In the genomic region with DNA sequence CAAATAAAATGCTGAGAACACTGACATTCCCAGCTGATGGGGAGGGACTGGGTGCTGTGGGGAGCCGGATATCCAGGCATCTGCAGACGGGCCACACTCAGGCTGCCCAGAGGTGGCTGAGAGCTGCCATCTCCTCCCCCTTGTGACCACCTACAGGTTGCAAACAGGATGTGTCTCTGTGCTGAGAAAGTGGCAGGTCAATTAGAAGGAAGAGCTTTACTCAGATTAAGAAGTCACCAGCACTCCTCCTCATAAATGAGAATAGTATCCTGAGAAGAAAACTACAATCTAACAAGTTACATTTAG, we compare ENCODE assay signal across 1 cellular context.
TF ChIP-seq lines count a peak whose summit lies in the region.

No MANE protein-coding gene starts in this region.

TF ChIP-seq in GM23338, 12 proteins besides CTCF, POLR2A, EP300 and RAD21:
- TF ChIP-seq, protein P1, sequence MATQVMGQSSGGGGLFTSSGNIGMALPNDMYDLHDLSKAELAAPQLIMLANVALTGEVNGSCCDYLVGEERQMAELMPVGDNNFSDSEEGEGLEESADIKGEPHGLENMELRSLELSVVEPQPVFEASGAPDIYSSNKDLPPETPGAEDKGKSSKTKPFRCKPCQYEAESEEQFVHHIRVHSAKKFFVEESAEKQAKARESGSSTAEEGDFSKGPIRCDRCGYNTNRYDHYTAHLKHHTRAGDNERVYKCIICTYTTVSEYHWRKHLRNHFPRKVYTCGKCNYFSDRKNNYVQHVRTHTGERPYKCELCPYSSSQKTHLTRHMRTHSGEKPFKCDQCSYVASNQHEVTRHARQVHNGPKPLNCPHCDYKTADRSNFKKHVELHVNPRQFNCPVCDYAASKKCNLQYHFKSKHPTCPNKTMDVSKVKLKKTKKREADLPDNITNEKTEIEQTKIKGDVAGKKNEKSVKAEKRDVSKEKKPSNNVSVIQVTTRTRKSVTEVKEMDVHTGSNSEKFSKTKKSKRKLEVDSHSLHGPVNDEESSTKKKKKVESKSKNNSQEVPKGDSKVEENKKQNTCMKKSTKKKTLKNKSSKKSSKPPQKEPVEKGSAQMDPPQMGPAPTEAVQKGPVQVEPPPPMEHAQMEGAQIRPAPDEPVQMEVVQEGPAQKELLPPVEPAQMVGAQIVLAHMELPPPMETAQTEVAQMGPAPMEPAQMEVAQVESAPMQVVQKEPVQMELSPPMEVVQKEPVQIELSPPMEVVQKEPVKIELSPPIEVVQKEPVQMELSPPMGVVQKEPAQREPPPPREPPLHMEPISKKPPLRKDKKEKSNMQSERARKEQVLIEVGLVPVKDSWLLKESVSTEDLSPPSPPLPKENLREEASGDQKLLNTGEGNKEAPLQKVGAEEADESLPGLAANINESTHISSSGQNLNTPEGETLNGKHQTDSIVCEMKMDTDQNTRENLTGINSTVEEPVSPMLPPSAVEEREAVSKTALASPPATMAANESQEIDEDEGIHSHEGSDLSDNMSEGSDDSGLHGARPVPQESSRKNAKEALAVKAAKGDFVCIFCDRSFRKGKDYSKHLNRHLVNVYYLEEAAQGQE (IDR thresholded peaks at IDR 0.05; ENCODE audit: unreplicated experiment): no peak
- TF ChIP-seq, protein P2, sequence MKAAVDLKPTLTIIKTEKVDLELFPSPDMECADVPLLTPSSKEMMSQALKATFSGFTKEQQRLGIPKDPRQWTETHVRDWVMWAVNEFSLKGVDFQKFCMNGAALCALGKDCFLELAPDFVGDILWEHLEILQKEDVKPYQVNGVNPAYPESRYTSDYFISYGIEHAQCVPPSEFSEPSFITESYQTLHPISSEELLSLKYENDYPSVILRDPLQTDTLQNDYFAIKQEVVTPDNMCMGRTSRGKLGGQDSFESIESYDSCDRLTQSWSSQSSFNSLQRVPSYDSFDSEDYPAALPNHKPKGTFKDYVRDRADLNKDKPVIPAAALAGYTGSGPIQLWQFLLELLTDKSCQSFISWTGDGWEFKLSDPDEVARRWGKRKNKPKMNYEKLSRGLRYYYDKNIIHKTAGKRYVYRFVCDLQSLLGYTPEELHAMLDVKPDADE (IDR thresholded peaks at IDR 0.05): no peak
- TF ChIP-seq CREB1 (CRISPR knock-in tag; IDR thresholded peaks at IDR 0.05; ENCODE audit: low read depth) (no peak), ZNF331 (CRISPR knock-in tag; IDR thresholded peaks at IDR 0.05; ENCODE audit: low read depth) (no peak), NANOG (IDR thresholded peaks at IDR 0.05; ENCODE audit: borderline replicate concordance) (no peak), EZH2 (IDR thresholded peaks at IDR 0.05; ENCODE audit: low read depth, unreplicated experiment) (no peak), EZH2phosphoT487 (IDR thresholded peaks at IDR 0.05; ENCODE audit: unreplicated experiment) (no peak), JUNB (IDR thresholded peaks at IDR 0.05; ENCODE audit: unreplicated experiment) (no peak), ZNF114 (CRISPR knock-in tag; IDR thresholded peaks at IDR 0.05) (no peak), POLR2AphosphoS5 (IDR thresholded peaks at IDR 0.05; ENCODE audit: low read depth) (no peak), STAT1 (IDR thresholded peaks at IDR 0.05; ENCODE audit: unreplicated experiment) (no peak)
- TF ChIP-seq, protein P3, sequence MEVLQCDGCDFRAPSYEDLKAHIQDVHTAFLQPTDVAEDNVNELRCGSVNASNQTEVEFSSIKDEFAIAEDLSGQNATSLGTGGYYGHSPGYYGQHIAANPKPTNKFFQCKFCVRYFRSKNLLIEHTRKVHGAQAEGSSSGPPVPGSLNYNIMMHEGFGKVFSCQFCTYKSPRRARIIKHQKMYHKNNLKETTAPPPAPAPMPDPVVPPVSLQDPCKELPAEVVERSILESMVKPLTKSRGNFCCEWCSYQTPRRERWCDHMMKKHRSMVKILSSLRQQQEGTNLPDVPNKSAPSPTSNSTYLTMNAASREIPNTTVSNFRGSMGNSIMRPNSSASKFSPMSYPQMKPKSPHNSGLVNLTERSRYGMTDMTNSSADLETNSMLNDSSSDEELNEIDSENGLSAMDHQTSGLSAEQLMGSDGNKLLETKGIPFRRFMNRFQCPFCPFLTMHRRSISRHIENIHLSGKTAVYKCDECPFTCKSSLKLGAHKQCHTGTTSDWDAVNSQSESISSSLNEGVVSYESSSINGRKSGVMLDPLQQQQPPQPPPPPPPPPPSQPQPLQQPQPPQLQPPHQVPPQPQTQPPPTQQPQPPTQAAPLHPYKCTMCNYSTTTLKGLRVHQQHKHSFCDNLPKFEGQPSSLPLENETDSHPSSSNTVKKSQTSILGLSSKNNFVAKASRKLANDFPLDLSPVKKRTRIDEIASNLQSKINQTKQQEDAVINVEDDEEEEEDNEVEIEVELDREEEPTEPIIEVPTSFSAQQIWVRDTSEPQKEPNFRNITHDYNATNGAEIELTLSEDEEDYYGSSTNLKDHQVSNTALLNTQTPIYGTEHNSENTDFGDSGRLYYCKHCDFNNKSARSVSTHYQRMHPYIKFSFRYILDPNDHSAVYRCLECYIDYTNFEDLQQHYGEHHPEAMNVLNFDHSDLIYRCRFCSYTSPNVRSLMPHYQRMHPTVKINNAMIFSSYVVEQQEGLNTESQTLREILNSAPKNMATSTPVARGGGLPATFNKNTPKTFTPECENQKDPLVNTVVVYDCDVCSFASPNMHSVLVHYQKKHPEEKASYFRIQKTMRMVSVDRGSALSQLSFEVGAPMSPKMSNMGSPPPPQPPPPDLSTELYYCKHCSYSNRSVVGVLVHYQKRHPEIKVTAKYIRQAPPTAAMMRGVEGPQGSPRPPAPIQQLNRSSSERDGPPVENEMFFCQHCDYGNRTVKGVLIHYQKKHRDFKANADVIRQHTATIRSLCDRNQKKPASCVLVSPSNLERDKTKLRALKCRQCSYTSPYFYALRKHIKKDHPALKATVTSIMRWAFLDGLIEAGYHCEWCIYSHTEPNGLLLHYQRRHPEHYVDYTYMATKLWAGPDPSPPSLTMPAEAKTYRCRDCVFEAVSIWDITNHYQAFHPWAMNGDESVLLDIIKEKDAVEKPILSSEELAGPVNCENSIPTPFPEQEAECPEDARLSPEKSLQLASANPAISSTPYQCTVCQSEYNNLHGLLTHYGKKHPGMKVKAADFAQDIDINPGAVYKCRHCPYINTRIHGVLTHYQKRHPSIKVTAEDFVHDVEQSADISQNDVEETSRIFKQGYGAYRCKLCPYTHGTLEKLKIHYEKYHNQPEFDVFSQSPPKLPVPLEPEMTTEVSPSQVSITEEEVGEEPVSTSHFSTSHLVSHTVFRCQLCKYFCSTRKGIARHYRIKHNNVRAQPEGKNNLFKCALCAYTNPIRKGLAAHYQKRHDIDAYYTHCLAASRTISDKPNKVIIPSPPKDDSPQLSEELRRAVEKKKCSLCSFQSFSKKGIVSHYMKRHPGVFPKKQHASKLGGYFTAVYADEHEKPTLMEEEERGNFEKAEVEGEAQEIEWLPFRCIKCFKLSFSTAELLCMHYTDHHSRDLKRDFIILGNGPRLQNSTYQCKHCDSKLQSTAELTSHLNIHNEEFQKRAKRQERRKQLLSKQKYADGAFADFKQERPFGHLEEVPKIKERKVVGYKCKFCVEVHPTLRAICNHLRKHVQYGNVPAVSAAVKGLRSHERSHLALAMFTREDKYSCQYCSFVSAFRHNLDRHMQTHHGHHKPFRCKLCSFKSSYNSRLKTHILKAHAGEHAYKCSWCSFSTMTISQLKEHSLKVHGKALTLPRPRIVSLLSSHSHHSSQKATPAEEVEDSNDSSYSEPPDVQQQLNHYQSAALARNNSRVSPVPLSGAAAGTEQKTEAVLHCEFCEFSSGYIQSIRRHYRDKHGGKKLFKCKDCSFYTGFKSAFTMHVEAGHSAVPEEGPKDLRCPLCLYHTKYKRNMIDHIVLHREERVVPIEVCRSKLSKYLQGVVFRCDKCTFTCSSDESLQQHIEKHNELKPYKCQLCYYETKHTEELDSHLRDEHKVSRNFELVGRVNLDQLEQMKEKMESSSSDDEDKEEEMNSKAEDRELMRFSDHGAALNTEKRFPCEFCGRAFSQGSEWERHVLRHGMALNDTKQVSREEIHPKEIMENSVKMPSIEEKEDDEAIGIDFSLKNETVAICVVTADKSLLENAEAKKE (CRISPR knock-in tag; IDR thresholded peaks at IDR 0.05): no peak; the same call in 1 of the 2 replicates
TF ChIP-seq in GM23338: peak in this region for 0.
